8 cellular contexts compared by ENCODE assay signal in genomic region chr1:234610061-234610581, GRCh38. TPM values are rescaled to one million over a fixed set of nuclear protein-coding genes. Genes with fewer than 3 reads are reported as not detected.
DNase-seq lines count a peak whose midpoint lies in the region; ATAC-seq and TF ChIP-seq lines count a peak whose summit lies in the region.

TSS of gene IRF2BP2 (minus strand) at chr1:234610178. CDS start at chr1:234609494, 684 bp downstream.

- ATAC-seq in GM19397 (IDR thresholded peaks at IDR 0.05; ENCODE audit: unreplicated experiment) = peak; percentile 21

- TF ChIP-seq EP300 in neural cell (conservative IDR thresholded peaks at IDR 0.05; ENCODE audit: poor library complexity, severe bottlenecking) = no peak

- TF ChIP-seq RAD21 in neural cell (conservative IDR thresholded peaks at IDR 0.05) = no peak

- peaks cover 27% of the 10 kb centered on the region for H3K36me3 ChIP-seq in KOPT-K1 (ENCODE audit: insufficient read depth, low read length)
- H3K36me3 ChIP-seq in neural cell (ENCODE audit: insufficient read depth, low read length) = peaks cover 12% of the 10 kb centered on the region

- no peaks in the 10 kb centered on the region for H3K9me2 ChIP-seq in neural cell (ENCODE audit: insufficient read depth, low read length)

- H3K4me3 ChIP-seq in foreskin fibroblast (ENCODE audit: low read depth in 1 of 2, low read length in 2 of 2) (peak within 1 kb of the TSS; percentile 65 to 74), neural cell (ENCODE audit: low read length) (peak within 1 kb of the TSS; percentile 90)

- H4K20me1 ChIP-seq in neural cell (ENCODE audit: insufficient read depth) = peaks cover 19% of the 10 kb centered on the region

- H2AFZ ChIP-seq in neural cell (ENCODE audit: low read depth, low read length) = peak within 1 kb of the TSS; percentile 7

- H3K79me2 ChIP-seq in neural cell (replicated peaks; ENCODE audit: insufficient read depth, low read length) = peaks cover 34% of the 10 kb centered on the region

- H3K27ac ChIP-seq in KOPT-K1 (ENCODE audit: low read depth, low read length, poor library complexity, severe bottlenecking) (peak within 1 kb of the TSS; percentile 86), neural cell (ENCODE audit: low read length) (peak within 1 kb of the TSS; percentile 98), substantia nigra (ENCODE audit: low read depth, low read length, poor library complexity, severe bottlenecking) (peak within 1 kb of the TSS; percentile 99)

- no peaks in the 10 kb centered on the region for H3K27me3 ChIP-seq in neural cell (ENCODE audit: insufficient read depth, low read depth, low read length)

- DNase-seq in AML-193 (lab: John Stamatoyannopoulos, UW) (peak; percentile 73 to 85), SHP77 treated with DMSO at 0.1 percent for 48 hours (lab: John Stamatoyannopoulos, UW) (peak; percentile 54), foreskin fibroblast (peak; percentile 87 to 95), substantia nigra (lab: John Stamatoyannopoulos, UW) (peak; percentile 15 to 88 (median 71))
- peak; percentile 92 for DNase-seq in activated effector memory CD4-positive, alpha-beta T cell treated with anti-CD3 and anti-CD28 coated beads, Interleukin-2, amount 50 U/mL, for 16 hours

- TF ChIP-seq CTCF in foreskin fibroblast (IDR thresholded peaks at IDR 0.05; ENCODE audit: low read depth, low read length) (no peak), neural cell (IDR thresholded peaks at IDR 0.05; ENCODE audit: poor library complexity, severe bottlenecking) (no peak)

- peak within 1 kb of the TSS; percentile 95 for H3K4me2 ChIP-seq in neural cell (ENCODE audit: low read length)

- peak within 1 kb of the TSS; percentile 94 for H3K9ac ChIP-seq in neural cell (ENCODE audit: low read length)

- no peaks in the 10 kb centered on the region for H3K9me3 ChIP-seq in KOPT-K1 (ENCODE audit: insufficient read depth, low read length, poor library complexity, severe bottlenecking)
- H3K9me3 ChIP-seq in neural cell (ENCODE audit: low read length) = no peaks in the 10 kb centered on the region

- peaks cover 7% of the 10 kb centered on the region for H3F3A ChIP-seq in neural cell (ENCODE audit: insufficient read depth, low read length, poor library complexity, severe bottlenecking)

TF ChIP-seq in neural cell, 6 proteins besides CTCF, POLR2A, EP300 and RAD21:
- peak; percentile 99 for TF ChIP-seq POLR2AphosphoS5 (IDR thresholded peaks at IDR 0.05)
- TF ChIP-seq REST (IDR thresholded peaks at IDR 0.05; ENCODE audit: borderline replicate concordance) = peak; percentile 90
- TF ChIP-seq MXI1 (conservative IDR thresholded peaks at IDR 0.05; ENCODE audit: poor library complexity, severe bottlenecking) = no peak
- TF ChIP-seq EZH2 (IDR thresholded peaks at IDR 0.05; ENCODE audit: borderline replicate concordance, insufficient read depth, low read length, poor library complexity, severe bottlenecking) = no peak
- peak; percentile 72 for TF ChIP-seq SMC3 (conservative IDR thresholded peaks at IDR 0.05; ENCODE audit: poor library complexity)
- peak; percentile 90 for TF ChIP-seq TAF1 (IDR thresholded peaks at IDR 0.05; ENCODE audit: low read depth)

RNA-seq across cellular contexts. Expression of gene IRF2BP2, which starts in this region (rescaled TPM):
- 52.2 and 56.9 TPM in 2 replicates for polyA plus RNA-seq in neural cell
- 104 and 107 TPM in 2 replicates for polyA minus RNA-seq in neural cell

Comparison
In these comparisons a context has a peak if more than half of its experiments do, and no peak if none do; other contexts are left out.
1. Peak in every context shown above with its lines: DNase-seq, ATAC-seq, H3K4me3 ChIP-seq and H3K27ac ChIP-seq.